In genomic region chr3:11591006-11591360, GRCh38 we compare ENCODE assay signal across 1 cellular context.
TF ChIP-seq lines count a peak whose summit lies in the region.

No MANE protein-coding gene starts in this region.

TF ChIP-seq in IMR-90, 13 proteins besides CTCF, POLR2A, EP300 and RAD21 (continued from another document):
- no peak for TF ChIP-seq MAFK (IDR thresholded peaks at IDR 0.05; ENCODE audit: low read depth, low read length)
